Comparison of ENCODE assay signal across 15 cellular contexts in genomic region chr11:77182542-77183420, GRCh38. TPM values are rescaled to one million over a fixed set of nuclear protein-coding genes. Genes with fewer than 3 reads are reported as not detected.
"Had no signal": no experiment of that assay in that cellular context is flagged by ENCODE, and none has a peak within 500 bp of the region (broad histone marks: within the 10 kb centered on the region; RNA-seq: fewer than 3 reads in every experiment).

No MANE protein-coding gene starts in this region.

- ATAC-seq: left lung; naive thymus-derived CD4-positive, alpha-beta T cell; stimulated activated naive CD8-positive, alpha-beta T cell treated with anti-CD3 and anti-CD28 coated beads, Interleukin-15, Interleukin-2, amounts not matched to agents 100 U/mL and 50 U/mL, for 24 hours had no signal

- H3K4me3 ChIP-seq: coronary artery, dorsolateral prefrontal cortex, left lung, ovary, right atrium auricular region, suprapubic skin, thyroid gland had no signal

- FAIRE-seq: small intestine had no signal

- H3K27ac ChIP-seq: coronary artery, dorsolateral prefrontal cortex, left lung, ovary, right atrium auricular region, suprapubic skin, thyroid gland had no signal

- H3K9me3 ChIP-seq: left lung, ovary, right atrium auricular region, suprapubic skin, thyroid gland had no signal

- DNase-seq: effector CD8-positive, alpha-beta T cell; foreskin melanocyte; kidney glomerular epithelial cell; mammary epithelial cell; naive thymus-derived CD4-positive, alpha-beta T cell; ovary; small intestine; stimulated activated CD4-positive, alpha-beta T cell treated with anti-CD3 and anti-CD28 coated beads, Interleukin-12 subunit alpha, Interleukin-12 subunit beta, amount 100 ng/mL, for 4 hours; stimulated activated naive CD8-positive, alpha-beta T cell treated with anti-CD3 and anti-CD28 coated beads, Interleukin-15, Interleukin-2, amounts not matched to agents 100 U/mL and 50 U/mL, for 24 hours had no signal

- H3K36me3 ChIP-seq: ovary, right atrium auricular region, suprapubic skin, thyroid gland had no signal

- H3K4me1 ChIP-seq: left lung, right atrium auricular region, suprapubic skin, thyroid gland had no signal

- H3K27me3 ChIP-seq: dorsolateral prefrontal cortex, left lung, ovary, right atrium auricular region, suprapubic skin, thyroid gland had no signal

RNA-seq across cellular contexts. Expression of gene MYO7A, which starts 54.7 kb away (rescaled TPM):
- polyA plus RNA-seq: naive thymus-derived CD4-positive, alpha-beta T cell had no signal
